ENCODE assay signal across 29 cellular contexts in the genomic region with DNA sequence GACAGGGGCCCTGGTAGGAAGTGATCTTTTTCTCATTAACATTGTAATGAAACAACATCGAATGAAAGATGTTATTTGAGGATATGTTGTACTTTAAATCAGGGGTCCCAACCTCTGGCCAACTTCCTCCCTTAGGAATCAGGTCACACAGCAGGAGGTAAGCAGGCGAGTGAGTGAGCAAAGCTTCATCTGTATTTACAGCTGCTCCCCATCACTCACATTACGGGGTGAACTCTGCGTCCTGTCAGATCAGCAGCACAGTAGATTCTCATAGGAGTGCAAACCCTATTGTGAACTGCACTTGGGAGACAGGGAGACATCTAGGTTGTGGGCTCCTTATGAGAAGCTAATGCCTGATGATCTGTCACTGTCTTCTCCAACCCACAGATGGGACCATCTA.
"Had no signal": no experiment of that assay in that cellular context is flagged by ENCODE, and none has a peak within 500 bp of the region (broad histone marks: within the 10 kb centered on the region; RNA-seq: fewer than 3 reads in every experiment).

No MANE protein-coding gene starts in this region.

- H3K9me3 ChIP-seq: adrenal gland, body of pancreas had no signal

- H3K27ac ChIP-seq: adrenal gland, body of pancreas, brain microvascular endothelial cell, VCaP had no signal

- H3K27me3 ChIP-seq: adrenal gland, body of pancreas, brain microvascular endothelial cell had no signal

- H3K36me3 ChIP-seq: adrenal gland, brain microvascular endothelial cell had no signal

- DNase-seq: activated B cell treated with CpG ODN at 0.5 μM for 24 hours; activated CD4-positive, alpha-beta memory T cell treated with anti-CD3 and anti-CD28 coated beads for 36 hours; activated CD4-positive, alpha-beta T cell treated with anti-CD3 and anti-CD28 coated beads for 4 hours; activated CD4-positive, alpha-beta T cell treated with anti-CD3 and anti-CD28 coated beads, Interleukin-2, amount 10 ng/mL, durations not matched to agents 24 days and 14 days; activated CD4-positive, alpha-beta T cell treated with anti-CD3 and anti-CD28 coated beads, Interleukin-2, amount 50 U/mL, for 1 hour; activated CD4-positive, alpha-beta T cell treated with anti-CD3 and anti-CD28 coated beads, Interleukin-2, amount 50 U/mL, for 4 hours; activated CD4-positive, CD25-positive, alpha-beta regulatory T cell treated with anti-CD3 and anti-CD28 coated beads, Interleukin-2, amount 50 U/mL, for 72 hours; activated CD8-positive, alpha-beta memory T cell treated with anti-CD3 and anti-CD28 coated beads, Interleukin-2, amount 50 U/mL, for 4 hours; activated CD8-positive, alpha-beta T cell treated with anti-CD3 and anti-CD28 coated beads for 36 hours; activated effector memory CD4-positive, alpha-beta T cell treated with anti-CD3 and anti-CD28 coated beads, Interleukin-2, amount 50 U/mL, for 16 hours; activated gamma-delta T cell treated with Interleukin-2 at 50 U/mL for 16 hours; activated naive CD4-positive, alpha-beta T cell; activated naive CD4-positive, alpha-beta T cell treated with anti-CD3 and anti-CD28 coated beads for 36 hours; activated naive CD4-positive, alpha-beta T cell treated with anti-CD3 and anti-CD28 coated beads, Interleukin-2, amount 50 U/mL, for 16 hours; activated naive CD8-positive, alpha-beta T cell treated with anti-CD3 and anti-CD28 coated beads for 36 hours; activated T-cell treated with anti-CD3 and anti-CD28 coated beads for 4 hours; activated T-cell treated with anti-CD3 and anti-CD28 coated beads, Interleukin-2, amount 50 U/mL, for 1 hour; activated T-cell treated with anti-CD3 and anti-CD28 coated beads, Interleukin-2, amount 50 U/mL, for 4 hours; activated T-cell treated with anti-CD3 and anti-CD28 coated beads, Interleukin-2, amount 50 U/mL, for 72 hours; adrenal gland; amniotic stem cell; aorta; body of pancreas; brain microvascular endothelial cell; central memory CD4-positive, alpha-beta T cell; T-helper 1 cell; T-helper 2 cell; T-helper 9 cell had no signal

- H3K4me3 ChIP-seq: adrenal gland, body of pancreas had no signal

- H3K4me1 ChIP-seq: adrenal gland, body of pancreas had no signal
